ENCODE assay signal across 29 cellular contexts in genomic region chr10:13978844-13979227, GRCh38.
A peak's percentile ranks its signal among the peaks of the same experiment; 100 is the strongest.
DNase-seq lines count a peak whose midpoint lies in the region; ATAC-seq and TF ChIP-seq lines count a peak whose summit lies in the region.
"Had no signal": no experiment of that assay in that cellular context is flagged by ENCODE, and none has a peak within 500 bp of the region (broad histone marks: within the 10 kb centered on the region; RNA-seq: fewer than 3 reads in every experiment).

No MANE protein-coding gene starts in this region.

- TF ChIP-seq CTCF in brain microvascular endothelial cell (IDR thresholded peaks at IDR 0.05; ENCODE audit: low read depth, low read length, missing control alignments) (no peak), nephron (IDR thresholded peaks at IDR 0.05; ENCODE audit: unreplicated experiment in 3 of 3) (no peak), tibial artery (IDR thresholded peaks at IDR 0.05) (no peak)
- no peak for TF ChIP-seq CTCF in activated CD8-positive, alpha-beta T cell treated with anti-CD3 and anti-CD28 coated beads for 36 hours (IDR thresholded peaks at IDR 0.05)

- intact Hi-C loops in tibial artery (cut with DNase I; ENCODE audit: low total_unique reads): no loop called here
- intact Hi-C loops in activated CD8-positive, alpha-beta T cell treated with anti-CD3 and anti-CD28 coated beads for 36 hours (cut with micrococcal nuclease): no loop called here

- no peaks in the 10 kb centered on the region for H3K9me3 ChIP-seq in tibial artery
- H3K9me3 ChIP-seq: MG63, pancreas, SJSA1, upper lobe of left lung had no signal

- ATAC-seq in activated CD8-positive, alpha-beta T cell treated with anti-CD3 and anti-CD28 coated beads for 36 hours: no peak
- ATAC-seq: K562; left colon; naive thymus-derived CD4-positive, alpha-beta T cell; pancreas; right cardiac atrium; stimulated activated naive CD8-positive, alpha-beta T cell treated with anti-CD3 and anti-CD28 coated beads, Interleukin-15, amount 100 ng/mL, for 72 hours had no signal

- peak overlapping the region; percentile 43 for H3K27ac ChIP-seq in brain microvascular endothelial cell
- peak overlapping the region; percentile 80 to 87 for H3K27ac ChIP-seq in tibial artery
- H3K27ac ChIP-seq: 22Rv1, hepatocyte, pancreas, SJSA1 had no signal

- peaks cover 11% of the 10 kb centered on the region for H3K36me3 Mint-ChIP-seq in nephron (ENCODE audit: low read depth)
- H3K36me3 Mint-ChIP-seq in activated CD8-positive, alpha-beta T cell treated with anti-CD3 and anti-CD28 coated beads for 36 hours (ENCODE audit: low read depth): no peaks in the 10 kb centered on the region
- H3K36me3 Mint-ChIP-seq: activated naive CD4-positive, alpha-beta T cell treated with anti-CD3 and anti-CD28 coated beads, Interleukin-2, amount 50 U/mL, for 24 hours; naive thymus-derived CD4-positive, alpha-beta T cell had no signal

- peaks cover 43% of the 10 kb centered on the region for H3K4me1 Mint-ChIP-seq in nephron
- no peaks in the 10 kb centered on the region for H3K4me1 Mint-ChIP-seq in activated CD8-positive, alpha-beta T cell treated with anti-CD3 and anti-CD28 coated beads for 36 hours (ENCODE audit: low read depth)
- H3K4me1 Mint-ChIP-seq: activated naive CD4-positive, alpha-beta T cell treated with anti-CD3 and anti-CD28 coated beads, Interleukin-2, amount 50 U/mL, for 24 hours; B cell; naive thymus-derived CD4-positive, alpha-beta T cell; stimulated activated naive CD8-positive, alpha-beta T cell treated with anti-CD3 and anti-CD28 coated beads, Interleukin-15, amount 100 ng/mL, for 72 hours had no signal

- POLR2A ChIA-PET in activated CD8-positive, alpha-beta T cell treated with anti-CD3 and anti-CD28 coated beads for 36 hours (lab: Charles Lee): no interaction called here

- H3K4me3 ChIP-seq in brain microvascular endothelial cell (ENCODE audit: low read depth, low read length): no peak overlapping the region
- no peak overlapping the region for H3K4me3 ChIP-seq in tibial artery
- H3K4me3 ChIP-seq: hepatocyte, K562, MG63, pancreas, SJSA1, upper lobe of left lung had no signal

- DNase-seq in DMS 273 (lab: John Stamatoyannopoulos, UW; ENCODE audit: unreplicated experiment) (peak; percentile 3), DMS 273 treated with DMSO at 0.1 percent for 48 hours (lab: John Stamatoyannopoulos, UW) (no peak), brain microvascular endothelial cell (no peak), tibial artery (no peak), SHP77 treated with DMSO at 0.1 percent for 48 hours (lab: John Stamatoyannopoulos, UW) (no peak), NOMO-1 (lab: John Stamatoyannopoulos, UW; ENCODE audit: unreplicated experiment in 2 of 2) (no peak)
- DNase-seq in activated CD8-positive, alpha-beta T cell treated with anti-CD3 and anti-CD28 coated beads for 36 hours: no peak
- DNase-seq: activated CD4-positive, alpha-beta T cell treated with anti-CD3 and anti-CD28 coated beads for 48 hours; effector memory CD4-positive, alpha-beta T cell; erythroblast; foreskin melanocyte; left colon; naive thymus-derived CD4-positive, alpha-beta T cell; NCI-H1436; NCI-H2107; NCI-H510A; pancreas; right cardiac atrium; stimulated activated naive CD8-positive, alpha-beta T cell treated with anti-CD3 and anti-CD28 coated beads, Interleukin-15, amount 100 ng/mL, for 72 hours; upper lobe of left lung had no signal

- in situ Hi-C loops in brain microvascular endothelial cell (cut with HindIII; ENCODE audit: low pct_ligation_motif_present, low sequenced_read_pairs): no loop called here

- H3K36me3 ChIP-seq in brain microvascular endothelial cell (replicated peaks): peaks cover 2% of the 10 kb centered on the region
- H3K36me3 ChIP-seq in tibial artery: no peaks in the 10 kb centered on the region
- H3K36me3 ChIP-seq: MG63, pancreas, SJSA1, upper lobe of left lung had no signal

- H3K27me3 Mint-ChIP-seq in nephron (ENCODE audit: low read depth): no peaks in the 10 kb centered on the region
- H3K27me3 Mint-ChIP-seq in activated CD8-positive, alpha-beta T cell treated with anti-CD3 and anti-CD28 coated beads for 36 hours: no peaks in the 10 kb centered on the region
- H3K27me3 Mint-ChIP-seq: activated naive CD4-positive, alpha-beta T cell treated with anti-CD3 and anti-CD28 coated beads, Interleukin-2, amount 50 U/mL, for 24 hours; naive thymus-derived CD4-positive, alpha-beta T cell; stimulated activated naive CD8-positive, alpha-beta T cell treated with anti-CD3 and anti-CD28 coated beads, Interleukin-15, amount 100 ng/mL, for 72 hours had no signal

- H3K27ac Mint-ChIP-seq in nephron: peak overlapping the region; percentile 14 to 76 (median 58)
- no peak overlapping the region for H3K27ac Mint-ChIP-seq in activated CD8-positive, alpha-beta T cell treated with anti-CD3 and anti-CD28 coated beads for 36 hours
- H3K27ac Mint-ChIP-seq: activated naive CD4-positive, alpha-beta T cell treated with anti-CD3 and anti-CD28 coated beads, Interleukin-2, amount 50 U/mL, for 24 hours; B cell; stimulated activated naive CD8-positive, alpha-beta T cell treated with anti-CD3 and anti-CD28 coated beads, Interleukin-15, amount 100 ng/mL, for 72 hours; T-helper 1 cell treated with Interleukin-12 subunit alpha and Interleukin-12 subunit beta and Interleukin-4 antibody, amounts not matched to agents 30 μg/mL and 1 μg/mL, for 36 hours had no signal

- H3K27me3 ChIP-seq in brain microvascular endothelial cell (replicated peaks) (no peaks in the 10 kb centered on the region), tibial artery (no peaks in the 10 kb centered on the region)
- H3K27me3 ChIP-seq: MG63, pancreas, SJSA1, upper lobe of left lung had no signal

- CTCF ChIA-PET in activated CD8-positive, alpha-beta T cell treated with anti-CD3 and anti-CD28 coated beads for 36 hours (lab: Charles Lee): no interaction called here

- H3K4me3 Mint-ChIP-seq in nephron: no peak overlapping the region
- no peak overlapping the region for H3K4me3 Mint-ChIP-seq in activated CD8-positive, alpha-beta T cell treated with anti-CD3 and anti-CD28 coated beads for 36 hours
- H3K4me3 Mint-ChIP-seq: activated naive CD4-positive, alpha-beta T cell treated with anti-CD3 and anti-CD28 coated beads, Interleukin-2, amount 50 U/mL, for 24 hours; B cell; naive thymus-derived CD4-positive, alpha-beta T cell; stimulated activated naive CD8-positive, alpha-beta T cell treated with anti-CD3 and anti-CD28 coated beads, Interleukin-15, amount 100 ng/mL, for 72 hours; T-helper 1 cell treated with Interleukin-12 subunit alpha and Interleukin-12 subunit beta and Interleukin-4 antibody, amounts not matched to agents 30 μg/mL and 1 μg/mL, for 36 hours had no signal

- H3K9me3 Mint-ChIP-seq in nephron: no peaks in the 10 kb centered on the region
- H3K9me3 Mint-ChIP-seq in activated CD8-positive, alpha-beta T cell treated with anti-CD3 and anti-CD28 coated beads for 36 hours: no peaks in the 10 kb centered on the region
- H3K9me3 Mint-ChIP-seq: activated naive CD4-positive, alpha-beta T cell treated with anti-CD3 and anti-CD28 coated beads, Interleukin-2, amount 50 U/mL, for 24 hours; naive thymus-derived CD4-positive, alpha-beta T cell; stimulated activated naive CD8-positive, alpha-beta T cell treated with anti-CD3 and anti-CD28 coated beads, Interleukin-15, amount 100 ng/mL, for 72 hours; T-helper 1 cell treated with Interleukin-12 subunit alpha and Interleukin-12 subunit beta and Interleukin-4 antibody, amounts not matched to agents 30 μg/mL and 1 μg/mL, for 36 hours had no signal

- H3K4me1 ChIP-seq in tibial artery: peaks cover 0 to 49% (median 16%) of the 10 kb centered on the region in 4 donors
- H3K4me1 ChIP-seq: pancreas had no signal
